ENCODE assay signal across 8 cellular contexts in genomic region chr11:746289-747175, GRCh38. TPM values are rescaled to one million over a fixed set of nuclear protein-coding genes. Genes with fewer than 3 reads are reported as not detected.
DNase-seq lines count a peak whose midpoint lies in the region; ATAC-seq and TF ChIP-seq lines count a peak whose summit lies in the region.

No MANE protein-coding gene starts in this region.

- no peak for DNase-seq in AG09309 (ENCODE audit: low read depth)
- peak; percentile 73 for DNase-seq in endodermal cell
- no peak for DNase-seq in NCI-H1930 (lab: John Stamatoyannopoulos, UW)

- peak overlapping the region; percentile 60 for H3K4me3 ChIP-seq in AG09309 (ENCODE audit: control insufficient read depth, low read depth, low read length)
- H3K4me3 ChIP-seq in endodermal cell (ENCODE audit: low read length) = peak overlapping the region; percentile 93
- H3K4me3 ChIP-seq in mucosa of stomach (ENCODE audit: low read length) = peak overlapping the region; percentile 56
- H3K4me3 ChIP-seq in urinary bladder (ENCODE audit: low read depth, low read length) = peak overlapping the region; percentile 88

- H3K27ac Mint-ChIP-seq in T-helper 1 cell treated with Interleukin-12 subunit alpha and Interleukin-12 subunit beta and Interleukin-4 antibody, amounts not matched to agents 30 μg/mL and 1 μg/mL, for 36 hours = peak overlapping the region; percentile 82
- peak overlapping the region; percentile 93 for H3K27ac Mint-ChIP-seq in endodermal cell

- H3K4me1 Mint-ChIP-seq in T-helper 1 cell treated with Interleukin-12 subunit alpha and Interleukin-12 subunit beta and Interleukin-4 antibody, amounts not matched to agents 30 μg/mL and 1 μg/mL, for 36 hours (ENCODE audit: low read depth) = peaks cover 17% of the 10 kb centered on the region
- H3K4me1 Mint-ChIP-seq in endodermal cell = peaks cover 12% of the 10 kb centered on the region

- H3K9ac ChIP-seq in endodermal cell (ENCODE audit: extremely low read depth, low read length, poor library complexity, severe bottlenecking) (peak overlapping the region; percentile 47), mucosa of stomach (ENCODE audit: low read length) (peak overlapping the region; percentile 45)

- no peaks in the 10 kb centered on the region for H3K27me3 Mint-ChIP-seq in T-helper 1 cell treated with Interleukin-12 subunit alpha and Interleukin-12 subunit beta and Interleukin-4 antibody, amounts not matched to agents 30 μg/mL and 1 μg/mL, for 36 hours (ENCODE audit: low read depth)
- H3K27me3 Mint-ChIP-seq in endodermal cell (ENCODE audit: insufficient read depth) = no peaks in the 10 kb centered on the region

- peaks cover 4% of the 10 kb centered on the region for H3K9me3 ChIP-seq in endodermal cell (ENCODE audit: control insufficient read depth, low read length)
- H3K9me3 ChIP-seq in mucosa of stomach (ENCODE audit: control insufficient read depth, low read length) = no peaks in the 10 kb centered on the region

- WGBS in endodermal cell (ENCODE audit: insufficient coverage in 1 of 2, insufficient read length in 1 of 2), 2 experiments = 26 to 42% methylated on average over 21 to 48 of the region's 48 CpGs
- WGBS in urinary bladder = 25% methylated on average over 48 of the region's 48 CpGs

- ATAC-seq in GM18870 (IDR thresholded peaks at IDR 0.05; ENCODE audit: unreplicated experiment) = peak; percentile 40
- ATAC-seq in HG03378 (IDR thresholded peaks at IDR 0.05; ENCODE audit: unreplicated experiment) = peak; percentile 22

- no peaks in the 10 kb centered on the region for H3K36me3 Mint-ChIP-seq in T-helper 1 cell treated with Interleukin-12 subunit alpha and Interleukin-12 subunit beta and Interleukin-4 antibody, amounts not matched to agents 30 μg/mL and 1 μg/mL, for 36 hours (ENCODE audit: low read depth)
- H3K36me3 Mint-ChIP-seq in endodermal cell (ENCODE audit: low read depth) = peaks cover 8% of the 10 kb centered on the region

- H3K27ac ChIP-seq in endodermal cell (ENCODE audit: low read depth, low read length) (peak overlapping the region; percentile 84), urinary bladder (ENCODE audit: low read depth) (peak overlapping the region; percentile 28)

- no peaks in the 10 kb centered on the region for H3K9me3 Mint-ChIP-seq in T-helper 1 cell treated with Interleukin-12 subunit alpha and Interleukin-12 subunit beta and Interleukin-4 antibody, amounts not matched to agents 30 μg/mL and 1 μg/mL, for 36 hours
- H3K9me3 Mint-ChIP-seq in endodermal cell = no peaks in the 10 kb centered on the region

- no peak for TF ChIP-seq CTCF in AG09309 (IDR thresholded peaks at IDR 0.05; ENCODE audit: control insufficient read depth, insufficient read depth, low read depth, low read length, missing control alignments)
- no peak for TF ChIP-seq CTCF in endodermal cell (conservative IDR thresholded peaks at IDR 0.05)

- H3K27me3 ChIP-seq in endodermal cell (ENCODE audit: control insufficient read depth, insufficient read depth, low read length, poor library complexity, severe bottlenecking) = no peaks in the 10 kb centered on the region
- peaks cover 5% of the 10 kb centered on the region for H3K27me3 ChIP-seq in mucosa of stomach (ENCODE audit: control insufficient read depth, insufficient read depth, low read length)

- peak overlapping the region; percentile 84 for H3K4me3 Mint-ChIP-seq in T-helper 1 cell treated with Interleukin-12 subunit alpha and Interleukin-12 subunit beta and Interleukin-4 antibody, amounts not matched to agents 30 μg/mL and 1 μg/mL, for 36 hours
- peak overlapping the region; percentile 73 for H3K4me3 Mint-ChIP-seq in endodermal cell

- peaks cover 7% of the 10 kb centered on the region for H3K4me1 ChIP-seq in endodermal cell (ENCODE audit: control insufficient read depth, insufficient read depth, low read length)
- H3K4me1 ChIP-seq in mucosa of stomach (ENCODE audit: control insufficient read depth, insufficient read depth, low read length) = peaks cover 16% of the 10 kb centered on the region
- H3K4me1 ChIP-seq in urinary bladder (ENCODE audit: insufficient read depth) = no peaks in the 10 kb centered on the region

- H3K36me3 ChIP-seq in endodermal cell (ENCODE audit: control insufficient read depth, insufficient read depth, low read length) = no peaks in the 10 kb centered on the region
- no peaks in the 10 kb centered on the region for H3K36me3 ChIP-seq in mucosa of stomach (ENCODE audit: control insufficient read depth, insufficient read depth, low read length)
- no peaks in the 10 kb centered on the region for H3K36me3 ChIP-seq in urinary bladder (ENCODE audit: insufficient read depth)

RNA-seq across cellular contexts. Expression of gene TALDO1, which starts 0.7 kb away (rescaled TPM):
- 100 to 1,000 TPM; 177 to 221 TPM for total RNA-seq in endodermal cell
- polyA plus RNA-seq in endodermal cell (2013, experiment 1 of 2) = 123 TPM
- polyA plus RNA-seq in endodermal cell (2013, experiment 2 of 2) = 112 TPM
- total RNA-seq in urinary bladder = 62.9 TPM
- polyA plus RNA-seq in urinary bladder = 201 TPM

RNA-seq across cellular contexts. Expression of gene GATD1, which starts 30.8 kb away (rescaled TPM):
- 10 to 100 TPM; 57.2 to 63.2 TPM for total RNA-seq in endodermal cell
- 42.3 TPM for polyA plus RNA-seq in endodermal cell (2013, experiment 1 of 2)
- polyA plus RNA-seq in endodermal cell (2013, experiment 2 of 2) = 39.0 TPM
- 26.4 TPM for total RNA-seq in urinary bladder
- 43.3 TPM for polyA plus RNA-seq in urinary bladder

RNA-seq across cellular contexts. Expression of gene EPS8L2, which starts 40.5 kb away (rescaled TPM):
- total RNA-seq in endodermal cell (10 to 100 TPM; 26.2 to 28.0 TPM), urinary bladder (12.4 TPM)
- 8.5 TPM for polyA plus RNA-seq in endodermal cell (2013, experiment 1 of 2)
- 7.3 TPM for polyA plus RNA-seq in endodermal cell (2013, experiment 2 of 2)
- polyA plus RNA-seq in urinary bladder = 23.2 TPM

RNA-seq across cellular contexts. Expression of gene CEND1, which starts 43.4 kb away (rescaled TPM):
- total RNA-seq in endodermal cell (not detected), urinary bladder (not detected)
- polyA plus RNA-seq in endodermal cell (2013, experiment 1 of 2) = 1.1 TPM
- 0.87 TPM for polyA plus RNA-seq in endodermal cell (2013, experiment 2 of 2)
- 1.4 TPM for polyA plus RNA-seq in urinary bladder

RNA-seq across cellular contexts. Expression of gene TMEM80, which starts 50.9 kb away (rescaled TPM):
- total RNA-seq in endodermal cell (10 to 100 TPM; 13.2 to 19.1 TPM), urinary bladder (10.8 TPM)
- polyA plus RNA-seq in endodermal cell (2013, experiment 1 of 2) = 27.8 TPM
- polyA plus RNA-seq in endodermal cell (2013, experiment 2 of 2) = 25.8 TPM
- 36.8 TPM for polyA plus RNA-seq in urinary bladder
